Comparison of ENCODE assay signal across 24 cellular contexts in the genomic region with DNA sequence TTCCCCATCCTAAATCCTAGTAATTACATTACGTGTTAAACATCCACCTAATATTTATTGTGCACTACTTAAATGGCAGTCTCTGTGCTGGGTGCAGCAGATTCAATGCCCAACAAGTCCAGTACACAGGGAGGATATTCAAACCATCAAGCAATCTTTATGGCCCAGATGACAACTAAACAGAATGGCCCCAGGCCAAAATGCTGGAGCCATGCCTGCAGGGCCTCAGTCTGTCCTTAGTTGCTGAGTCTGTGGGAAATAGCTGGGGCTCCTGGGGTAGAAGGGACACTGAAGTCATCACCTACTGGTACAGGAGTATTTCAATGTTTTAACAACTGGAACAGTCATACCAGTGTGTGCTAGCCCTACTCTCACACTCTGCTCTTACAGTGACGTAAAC.
"Had no signal": no experiment of that assay in that cellular context is flagged by ENCODE, and none has a peak within 500 bp of the region (broad histone marks: within the 10 kb centered on the region; RNA-seq: fewer than 3 reads in every experiment).

No MANE protein-coding gene starts in this region.

- H3K27ac ChIP-seq: body of pancreas, cardiac muscle cell, foreskin keratinocyte, left ventricle myocardium inferior, neutrophil, ovary, psoas muscle, suprapubic skin, transverse colon, vagina, WERI-Rb-1 had no signal

- DNase-seq: activated CD4-positive, alpha-beta T cell treated with anti-CD3 and anti-CD28 coated beads, Interleukin-2, amount 10 ng/mL, durations not matched to agents 7 days and 5 days; activated CD4-positive, CD25-positive, alpha-beta regulatory T cell treated with anti-CD3 and anti-CD28 coated beads, Interleukin-2, amount 50 U/mL, for 72 hours; activated CD8-positive, alpha-beta memory T cell treated with anti-CD3 and anti-CD28 coated beads, Interleukin-2, amount 10 ng/mL, durations not matched to agents 7 days and 5 days; activated CD8-positive, alpha-beta T cell treated with anti-CD3 and anti-CD28 coated beads for 36 hours; activated effector memory CD4-positive, alpha-beta T cell treated with anti-CD3 and anti-CD28 coated beads, Interleukin-2, amount 50 U/mL, for 16 hours; activated naive CD4-positive, alpha-beta T cell treated with anti-CD3 and anti-CD28 coated beads, Interleukin-2, amount 50 U/mL, for 16 hours; activated naive CD8-positive, alpha-beta T cell treated with anti-CD3 and anti-CD28 coated beads, Interleukin-2, amount 50 U/mL, for 24 hours; activated T-cell treated with anti-CD3 and anti-CD28 coated beads for 4 hours; body of pancreas; dermis blood vessel endothelial cell; effector memory CD4-positive, alpha-beta T cell; foreskin keratinocyte; left ventricle myocardium inferior; natural killer cell; ovary; psoas muscle; right cardiac atrium; stimulated activated CD4-positive, alpha-beta T cell treated with anti-CD3 and anti-CD28 coated beads, Interleukin-4, amount 100 ng/mL, for 4 hours; transverse colon; WERI-Rb-1 had no signal

- ATAC-seq: activated CD8-positive, alpha-beta memory T cell treated with anti-CD3 and anti-CD28 coated beads, Interleukin-2, amount 10 ng/mL, durations not matched to agents 7 days and 5 days; activated CD8-positive, alpha-beta T cell treated with anti-CD3 and anti-CD28 coated beads for 36 hours; activated naive CD8-positive, alpha-beta T cell treated with anti-CD3 and anti-CD28 coated beads, Interleukin-2, amount 50 U/mL, for 24 hours; body of pancreas; foreskin keratinocyte; natural killer cell; psoas muscle; right cardiac atrium had no signal
